ENCODE assay signal across 19 cellular contexts in the genomic region with DNA sequence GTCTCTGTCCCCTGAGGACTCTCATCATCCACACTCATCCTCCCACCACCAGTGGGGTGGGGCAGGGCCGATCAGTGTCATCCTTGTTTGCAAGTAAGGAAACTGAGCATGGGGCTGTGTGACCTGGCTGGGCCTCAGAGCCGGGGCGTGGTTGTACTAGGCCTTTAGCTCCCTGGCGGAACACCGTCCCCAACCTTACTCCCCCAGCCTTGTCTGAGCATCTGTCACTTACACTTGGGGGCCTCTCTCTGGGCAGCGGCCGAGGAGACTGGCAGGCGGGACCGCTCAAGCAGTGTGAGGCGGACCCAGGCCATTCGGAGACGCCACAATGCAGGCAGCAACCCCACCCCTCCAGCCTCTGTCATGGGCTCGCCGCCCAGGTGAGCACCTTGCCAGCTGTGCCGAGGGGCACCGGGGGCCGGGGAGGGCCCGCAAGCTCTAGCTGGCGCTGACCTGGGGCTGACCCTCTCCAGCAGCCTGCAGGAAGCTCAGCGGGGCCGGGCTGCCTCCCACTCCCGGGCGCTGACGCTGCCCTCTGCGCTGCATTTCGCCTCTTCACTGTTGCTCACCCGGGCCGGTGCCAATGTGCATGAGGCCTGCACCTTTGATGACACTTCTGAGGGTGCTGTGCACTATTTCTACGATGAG. TPM values are rescaled to one million over a fixed set of nuclear protein-coding genes. Genes with fewer than 3 reads are reported as not detected.
"Had no signal": no experiment of that assay in that cellular context is flagged by ENCODE, and none has a peak within 500 bp of the region (broad histone marks: within the 10 kb centered on the region; RNA-seq: fewer than 3 reads in every experiment).

No MANE protein-coding gene starts in this region.

- H3K9me3 ChIP-seq: transverse colon had no signal

- H3K27me3 Mint-ChIP-seq: activated CD4-positive, alpha-beta memory T cell treated with anti-CD3 and anti-CD28 coated beads, Interleukin-2, amount 10 ng/mL, durations not matched to agents 7 days and 5 days; activated naive CD8-positive, alpha-beta T cell treated with anti-CD3 and anti-CD28 coated beads, Interleukin-2, amount 10 ng/mL, durations not matched to agents 7 days and 5 days; effector memory CD8-positive, alpha-beta T cell had no signal

- H3K4me3 ChIP-seq: lung, transverse colon had no signal

- H3K4me3 Mint-ChIP-seq: activated CD4-positive, alpha-beta memory T cell treated with anti-CD3 and anti-CD28 coated beads, Interleukin-2, amount 10 ng/mL, durations not matched to agents 7 days and 5 days; activated naive CD8-positive, alpha-beta T cell treated with anti-CD3 and anti-CD28 coated beads, Interleukin-2, amount 10 ng/mL, durations not matched to agents 7 days and 5 days; effector memory CD8-positive, alpha-beta T cell had no signal

- DNase-seq: activated CD4-positive, alpha-beta memory T cell treated with anti-CD3 and anti-CD28 coated beads, Interleukin-2, amount 10 ng/mL, durations not matched to agents 7 days and 5 days; activated CD4-positive, CD25-positive, alpha-beta regulatory T cell treated with anti-CD3 and anti-CD28 coated beads, Interleukin-2, amount 50 U/mL, for 72 hours; activated gamma-delta T cell treated with Interleukin-2 at 50 U/mL for 16 hours; activated naive CD8-positive, alpha-beta T cell treated with anti-CD3 and anti-CD28 coated beads, Interleukin-2, amount 10 ng/mL, durations not matched to agents 7 days and 5 days; dermis blood vessel endothelial cell; effector memory CD8-positive, alpha-beta T cell; foreskin melanocyte; midbrain; posterior cingulate gyrus; retina; stimulated activated CD4-positive, alpha-beta T cell treated with anti-CD3 and anti-CD28 coated beads, Interleukin-2, amount 100 ng/mL, for 48 hours; stimulated activated naive CD4-positive, alpha-beta T cell; substantia nigra; SW 1271; T-helper 9 cell; transverse colon had no signal

- ATAC-seq: effector memory CD8-positive, alpha-beta T cell had no signal

- H3K27ac Mint-ChIP-seq: activated CD4-positive, alpha-beta memory T cell treated with anti-CD3 and anti-CD28 coated beads, Interleukin-2, amount 10 ng/mL, durations not matched to agents 7 days and 5 days; activated naive CD8-positive, alpha-beta T cell treated with anti-CD3 and anti-CD28 coated beads, Interleukin-2, amount 10 ng/mL, durations not matched to agents 7 days and 5 days had no signal

- H3K9me3 Mint-ChIP-seq: activated CD4-positive, alpha-beta memory T cell treated with anti-CD3 and anti-CD28 coated beads, Interleukin-2, amount 10 ng/mL, durations not matched to agents 7 days and 5 days; activated naive CD8-positive, alpha-beta T cell treated with anti-CD3 and anti-CD28 coated beads, Interleukin-2, amount 10 ng/mL, durations not matched to agents 7 days and 5 days; effector memory CD8-positive, alpha-beta T cell had no signal

- H3K27me3 ChIP-seq: transverse colon had no signal

RNA-seq across cellular contexts. Expression of gene KCNK7, which starts 23.8 kb away (rescaled TPM):
- total RNA-seq: fibroblast of lung, myocyte had no signal
- polyA plus RNA-seq: fibroblast of lung had no signal
